ENCODE assay signal across 19 cellular contexts in the genomic region with DNA sequence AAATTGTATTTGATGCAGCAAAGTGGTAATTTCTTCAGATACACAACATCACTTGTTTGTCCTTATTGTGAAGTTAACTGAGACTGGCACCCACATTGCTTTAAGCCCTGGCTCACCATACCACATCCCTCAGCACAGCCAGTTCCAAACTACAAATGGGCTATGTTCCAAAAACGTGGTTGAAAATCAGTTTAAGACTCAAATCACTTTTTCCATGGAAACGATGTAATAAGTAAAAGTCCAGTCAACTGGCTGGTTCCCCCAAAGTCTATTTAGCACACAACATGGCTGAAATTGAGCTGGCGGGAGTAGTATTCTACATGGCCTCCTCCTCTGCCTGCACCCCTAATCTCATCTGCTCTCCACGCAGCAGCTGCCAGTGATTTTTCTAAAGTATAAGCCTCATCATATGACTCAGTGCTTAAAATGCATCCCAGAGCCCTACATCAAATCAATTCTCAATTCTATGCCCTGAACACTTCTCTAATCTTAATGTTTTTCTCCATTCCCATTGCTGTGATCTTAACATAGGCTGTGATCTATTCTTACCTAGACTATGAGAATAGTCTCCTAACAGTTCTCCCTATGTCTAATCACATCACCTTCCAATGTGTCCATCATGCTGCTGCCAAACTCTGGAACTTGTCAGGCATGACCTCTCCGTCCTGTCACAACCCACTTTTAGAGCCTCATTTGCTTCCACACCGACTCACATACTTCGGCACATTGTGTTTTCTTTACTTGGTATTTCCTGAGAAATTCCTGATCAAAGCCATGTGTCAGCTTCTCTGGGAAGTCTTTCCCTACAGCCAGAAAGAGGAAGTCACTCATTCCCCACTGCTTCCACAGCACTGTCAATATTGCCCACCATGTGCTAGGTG. TPM values are rescaled to one million over a fixed set of nuclear protein-coding genes. Genes with fewer than 3 reads are reported as not detected.
DNase-seq lines count a peak whose midpoint lies in the region; ATAC-seq and TF ChIP-seq lines count a peak whose summit lies in the region.
"Had no signal": no experiment of that assay in that cellular context is flagged by ENCODE, and none has a peak within 500 bp of the region (broad histone marks: within the 10 kb centered on the region; RNA-seq: fewer than 3 reads in every experiment).

No MANE protein-coding gene starts in this region.

- H3K27me3 ChIP-seq in cardiac muscle cell, result no peaks in the 10 kb centered on the region
- no peaks in the 10 kb centered on the region for H3K27me3 ChIP-seq in thoracic aorta (replicated peaks; ENCODE audit: insufficient read depth)

- H3K9me3 ChIP-seq in cardiac muscle cell (ENCODE audit: low read depth) (no peaks in the 10 kb centered on the region), thoracic aorta (no peaks in the 10 kb centered on the region)
- H3K9me3 ChIP-seq: psoas muscle had no signal

- peak overlapping the region; percentile 71 for H3K27ac ChIP-seq in cardiac muscle cell
- no peak overlapping the region for H3K27ac ChIP-seq in thoracic aorta
- H3K27ac ChIP-seq: psoas muscle had no signal

- DNase-seq in cardiac muscle cell (ENCODE audit: low read depth in 1 of 2, low spot score in 1 of 2), result peak; percentile 53 to 63
- DNase-seq in cardiac septum (ENCODE audit: low spot score), result no peak
- DNase-seq in astrocyte of the hippocampus (ENCODE audit: low read depth, low spot score), result peak; percentile 78
- DNase-seq in islet precursor cell, result peak; percentile 68
- no peak for DNase-seq in thoracic aorta (ENCODE audit: low spot score)
- DNase-seq in activated CD4-positive, alpha-beta T cell treated with anti-CD3 and anti-CD28 coated beads, Interleukin-2, amount 50 U/mL, for 4 hours, result no peak
- no peak for DNase-seq in NCI-H82 treated with DMSO at 0.1 percent for 48 hours (lab: John Stamatoyannopoulos, UW; ENCODE audit: unreplicated experiment)
- DNase-seq: activated CD8-positive, alpha-beta memory T cell treated with anti-CD3 and anti-CD28 coated beads, Interleukin-2, amount 10 ng/mL, durations not matched to agents 7 days and 5 days; activated effector memory CD4-positive, alpha-beta T cell treated with Interleukin-2 at 50 U/mL for 16 hours; aorta; CD4-positive, alpha-beta T cell; naive thymus-derived CD8-positive, alpha-beta T cell; NCI-H1436 treated with DMSO at 0.1 percent for 48 hours; NCI-H2227 treated with DMSO at 0.1 percent for 48 hours; psoas muscle; SHP77 treated with DMSO at 0.1 percent for 48 hours; stimulated activated naive CD8-positive, alpha-beta T cell treated with anti-CD3 and anti-CD28 coated beads, Interleukin-15, amount 100 ng/mL, for 72 hours; T-helper 2 cell had no signal

- H3K36me3 ChIP-seq in cardiac muscle cell, result no peaks in the 10 kb centered on the region
- H3K36me3 ChIP-seq in thoracic aorta, result no peaks in the 10 kb centered on the region

- H3K4me1 ChIP-seq in cardiac muscle cell (ENCODE audit: low read depth) (peaks cover 41% of the 10 kb centered on the region), thoracic aorta (ENCODE audit: control insufficient read depth in 1 of 2, low read depth in 2 of 2) (peaks cover 3 to 20% of the 10 kb centered on the region in 2 donors)

- H3K4me3 ChIP-seq in cardiac muscle cell, result no peak overlapping the region
- no peak overlapping the region for H3K4me3 ChIP-seq in thoracic aorta
- H3K4me3 ChIP-seq: psoas muscle had no signal

- no peak for TF ChIP-seq CTCF in cardiac muscle cell (IDR thresholded peaks at IDR 0.05; ENCODE audit: low read depth, low read length)
- TF ChIP-seq CTCF in thoracic aorta (IDR thresholded peaks at IDR 0.05), result no peak

- ATAC-seq in thoracic aorta (ENCODE audit: insufficient number of reproducible peaks, low FRiP score, low read depth) (peak; percentile 31), GM21528 (IDR thresholded peaks at IDR 0.05; ENCODE audit: low FRiP score, unreplicated experiment) (no peak)
- ATAC-seq: activated CD8-positive, alpha-beta memory T cell treated with anti-CD3 and anti-CD28 coated beads, Interleukin-2, amount 10 ng/mL, durations not matched to agents 7 days and 5 days; naive thymus-derived CD8-positive, alpha-beta T cell; psoas muscle; stimulated activated naive CD8-positive, alpha-beta T cell treated with anti-CD3 and anti-CD28 coated beads, Interleukin-15, amount 100 ng/mL, for 72 hours had no signal

- intact Hi-C loops in cardiac septum (cut with DNase I), result no loop called here

RNA-seq across cellular contexts. Expression of a gene that starts 40.7 kb away (rescaled TPM):
- total RNA-seq in cardiac muscle cell (0.06 and 0.78 TPM in 2 replicates), cardiac septum (1.8 TPM), thoracic aorta (10 to 100 TPM in 1 of 2 donors, 1 to 10 TPM in 1; 4.9 to 15.3 TPM)
- polyA plus RNA-seq in cardiac muscle cell, result 0.92 TPM in 1 of 2 replicates, not detected in the other

Comparison
In these comparisons a context has a peak if more than half of its experiments do, and no peak if none do; other contexts are left out.
1. DNase-seq: peak in cardiac muscle cell (2 of 2), astrocyte of the hippocampus (single experiment) and islet precursor cell (single experiment); none in cardiac septum (single experiment), thoracic aorta (single experiment), activated CD4-positive, alpha-beta T cell treated with anti-CD3 and anti-CD28 coated beads, Interleukin-2, amount 50 U/mL, for 4 hours (0 of 2) and NCI-H82 treated with DMSO at 0.1 percent for 48 hours (single experiment).